In genomic region chr5:172438304-172438652, GRCh38 we compare ENCODE assay signal across 11 cellular contexts. TPM values are rescaled to one million over a fixed set of nuclear protein-coding genes. Genes with fewer than 3 reads are reported as not detected.
DNase-seq lines count a peak whose midpoint lies in the region; ATAC-seq and TF ChIP-seq lines count a peak whose summit lies in the region.
"Had no signal": no experiment of that assay in that cellular context is flagged by ENCODE, and none has a peak within 500 bp of the region (broad histone marks: within the 10 kb centered on the region; RNA-seq: fewer than 3 reads in every experiment).

No MANE protein-coding gene starts in this region.

- intact Hi-C loops in ascending aorta (cut with DNase I) = no loop called here

- TF ChIP-seq CTCF in ascending aorta (IDR thresholded peaks at IDR 0.05) (no peak), suprapubic skin (IDR thresholded peaks at IDR 0.05) (no peak)

- no peak overlapping the region for H3K27ac Mint-ChIP-seq in natural killer cell treated with Interleukin-12 subunit alpha and Interleukin-12 subunit beta and Interleukin-15 and Interleukin-18, amount 100 ng/mL, for 72 hours
- H3K27ac Mint-ChIP-seq: activated CD8-positive, alpha-beta T cell treated with anti-CD3 and anti-CD28 coated beads for 36 hours had no signal

- no peak overlapping the region for H3K4me3 Mint-ChIP-seq in natural killer cell treated with Interleukin-12 subunit alpha and Interleukin-12 subunit beta and Interleukin-15 and Interleukin-18, amount 100 ng/mL, for 72 hours
- H3K4me3 Mint-ChIP-seq: activated CD8-positive, alpha-beta T cell treated with anti-CD3 and anti-CD28 coated beads for 36 hours had no signal

- TF ChIP-seq POLR2A in suprapubic skin (IDR thresholded peaks at IDR 0.05) = no peak

- peaks cover 2% of the 10 kb centered on the region in 2 donors for H3K4me1 Mint-ChIP-seq in natural killer cell treated with Interleukin-12 subunit alpha and Interleukin-12 subunit beta and Interleukin-15 and Interleukin-18, amount 100 ng/mL, for 72 hours (ENCODE audit: low read depth in 2 of 2)

- peaks cover 5% of the 10 kb centered on the region; the same call in 1 of the 2 replicates for H3K36me3 ChIP-seq in HUES48 (ENCODE audit: control insufficient read depth, insufficient read depth, low read length)
- peaks cover 6 to 9% of the 10 kb centered on the region in 2 donors for H3K36me3 ChIP-seq in ascending aorta
- H3K36me3 ChIP-seq in suprapubic skin = no peaks in the 10 kb centered on the region

- no peak for TF ChIP-seq EP300 in suprapubic skin (IDR thresholded peaks at IDR 0.05)

- peaks cover under 1 to 3% of the 10 kb centered on the region in 2 donors for H3K27me3 Mint-ChIP-seq in natural killer cell treated with Interleukin-12 subunit alpha and Interleukin-12 subunit beta and Interleukin-15 and Interleukin-18, amount 100 ng/mL, for 72 hours

- H3K27me3 ChIP-seq in HUES48 (ENCODE audit: control insufficient read depth, insufficient read depth, low read length) (no peaks in the 10 kb centered on the region), ascending aorta (no peaks in the 10 kb centered on the region), suprapubic skin (no peaks in the 10 kb centered on the region)

- no peak overlapping the region for H3K4me3 ChIP-seq in HUES48 (ENCODE audit: low read depth, low read length)
- H3K4me3 ChIP-seq in ascending aorta = no peak overlapping the region
- H3K4me3 ChIP-seq in suprapubic skin = no peak overlapping the region

- H3K9me3 ChIP-seq in HUES48 (ENCODE audit: control insufficient read depth, insufficient read depth, low read length) (no peaks in the 10 kb centered on the region), ascending aorta (no peaks in the 10 kb centered on the region), suprapubic skin (no peaks in the 10 kb centered on the region)

- H3K4me1 ChIP-seq in HUES48 (ENCODE audit: control insufficient read depth, insufficient read depth, low read length) (no peaks in the 10 kb centered on the region), ascending aorta (peaks cover 10 to 34% of the 10 kb centered on the region in 2 donors), suprapubic skin (peaks cover 60% of the 10 kb centered on the region)

- H3K27ac ChIP-seq in HUES48 (ENCODE audit: low read depth, low read length) (peak overlapping the region; percentile 27), ascending aorta (peak overlapping the region; percentile 0 to 16), suprapubic skin (peak overlapping the region; percentile 74)

- 71% methylated on average over 5 of the region's 5 CpGs for WGBS in suprapubic skin

- no peak for DNase-seq in ascending aorta (ENCODE audit: low spot score in 2 of 2)
- DNase-seq in medulla oblongata (ENCODE audit: extremely low spot score) = peak; percentile 89
- no peak for DNase-seq in suprapubic skin (ENCODE audit: low spot score in 2 of 2)
- DNase-seq in natural killer cell treated with Interleukin-12 subunit alpha and Interleukin-12 subunit beta and Interleukin-15 and Interleukin-18, amount 100 ng/mL, for 72 hours (ENCODE audit: low spot score) = no peak
- DNase-seq in NCI-H2107 (lab: John Stamatoyannopoulos, UW) = no peak
- DNase-seq: activated CD8-positive, alpha-beta T cell treated with anti-CD3 and anti-CD28 coated beads for 36 hours; activated gamma-delta T cell; foreskin fibroblast had no signal

- H3K36me3 Mint-ChIP-seq in natural killer cell treated with Interleukin-12 subunit alpha and Interleukin-12 subunit beta and Interleukin-15 and Interleukin-18, amount 100 ng/mL, for 72 hours = no peaks in the 10 kb centered on the region

- H3K9ac ChIP-seq in HUES48 (ENCODE audit: low read depth, low read length) = no peak overlapping the region

- ATAC-seq in HG03520 (IDR thresholded peaks at IDR 0.05; ENCODE audit: unreplicated experiment) (no peak), HG02870 (IDR thresholded peaks at IDR 0.05; ENCODE audit: unreplicated experiment) (no peak)
- no peak for ATAC-seq in natural killer cell treated with Interleukin-12 subunit alpha and Interleukin-12 subunit beta and Interleukin-15 and Interleukin-18, amount 100 ng/mL, for 72 hours
- ATAC-seq: activated CD8-positive, alpha-beta T cell treated with anti-CD3 and anti-CD28 coated beads for 36 hours had no signal

- no peaks in the 10 kb centered on the region for H3K9me3 Mint-ChIP-seq in natural killer cell treated with Interleukin-12 subunit alpha and Interleukin-12 subunit beta and Interleukin-15 and Interleukin-18, amount 100 ng/mL, for 72 hours
- H3K9me3 Mint-ChIP-seq: activated CD8-positive, alpha-beta T cell treated with anti-CD3 and anti-CD28 coated beads for 36 hours had no signal

RNA-seq across cellular contexts. Expression of gene SH3PXD2B, which starts 16.0 kb away (rescaled TPM):
- total RNA-seq in ascending aorta (60.8 TPM), suprapubic skin (10 to 100 TPM; 29.1 to 42.1 (median 31.3) TPM)
- total RNA-seq in natural killer cell treated with Interleukin-12 subunit alpha and Interleukin-12 subunit beta and Interleukin-15 and Interleukin-18, amount 100 ng/mL, for 72 hours = under 1 TPM; 0.08 to 0.33 TPM

Comparison
In these comparisons a context has a peak if more than half of its experiments do, and no peak if none do; other contexts are left out.
1. H3K27ac ChIP-seq: peak in every context shown above with its lines; median percentile 74 in suprapubic skin; 27 in HUES48; 8 in ascending aorta.
2. RNA of gene SH3PXD2B, which starts 16.0 kb away (total RNA-seq): 60.8 TPM in ascending aorta (single experiment) and 29.1 to 42.1 TPM in suprapubic skin; 0.08 to 0.33 TPM in natural killer cell treated with Interleukin-12 subunit alpha and Interleukin-12 subunit beta and Interleukin-15 and Interleukin-18, amount 100 ng/mL, for 72 hours; every median in the first group is over 10 times any median in the second.